ENCODE assay signal across 1 cellular context in the genomic region with DNA sequence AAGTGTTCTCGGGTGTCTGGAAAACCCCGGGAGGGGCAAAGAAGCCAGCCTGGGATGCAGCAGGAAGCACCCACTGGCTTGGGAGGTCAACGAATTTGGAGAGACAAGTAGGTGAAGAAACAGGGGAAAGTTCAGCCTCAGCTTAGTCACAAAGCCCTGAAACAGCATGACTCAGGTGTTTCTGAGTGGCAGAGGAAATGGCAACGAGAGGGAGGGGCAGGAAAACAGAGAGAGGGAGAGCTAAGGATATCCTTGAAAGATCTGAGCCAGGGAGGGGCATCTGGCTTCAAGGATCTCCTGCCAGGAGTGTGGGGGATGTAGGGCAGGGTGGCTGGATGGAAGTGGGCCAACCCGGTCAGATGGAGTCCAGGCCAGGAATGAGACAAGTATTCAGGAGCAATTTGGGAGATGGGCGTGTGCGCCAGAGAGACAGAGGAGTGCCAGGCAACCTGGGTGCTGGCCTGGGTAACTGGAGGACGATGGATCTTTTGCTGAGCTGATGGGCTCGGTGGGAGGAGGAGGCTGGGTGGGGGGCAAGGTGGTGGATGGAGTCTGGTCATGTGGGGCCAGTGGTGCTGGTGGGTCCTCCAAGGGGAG.
A peak's percentile ranks its signal among the peaks of the same experiment; 100 is the strongest.
TF ChIP-seq lines count a peak whose summit lies in the region.

No MANE protein-coding gene starts in this region.

TF ChIP-seq in HepG2, 621 proteins besides CTCF, POLR2A, EP300 and RAD21 (continued from another document and continues in another):
- TF ChIP-seq ARHGAP35 (CRISPR knock-in tag; IDR thresholded peaks at IDR 0.05; ENCODE audit: borderline replicate concordance) (0 out of 2 replicates have a peak, but pooled peaks have one; percentile 48), PAX8 (CRISPR knock-in tag; IDR thresholded peaks at IDR 0.05; ENCODE audit: borderline replicate concordance) (0 out of 2 replicates have a peak, but pooled peaks have one; percentile 23), TMF1 (CRISPR knock-in tag; IDR thresholded peaks at IDR 0.05; ENCODE audit: low read depth) (no peak), PHF8 (CRISPR knock-in tag; IDR thresholded peaks at IDR 0.05) (0 out of 2 replicates have a peak, but pooled peaks have one; percentile 21), NCOR1 (IDR thresholded peaks at IDR 0.05; ENCODE audit: borderline replicate concordance, low read length) (peak; percentile 51; the same call in 1 of the 2 replicates), TARDBP (CRISPR knock-in tag; IDR thresholded peaks at IDR 0.05) (no peak), TBL1XR1 (IDR thresholded peaks at IDR 0.05; ENCODE audit: borderline replicate concordance, low read length, partially characterized antibody) (peak; percentile 20), ZBTB1 (CRISPR knock-in tag; IDR thresholded peaks at IDR 0.05; ENCODE audit: borderline replicate concordance) (no peak), KLF12 (CRISPR knock-in tag; IDR thresholded peaks at IDR 0.05; ENCODE audit: borderline replicate concordance) (no peak), PHF5A (CRISPR knock-in tag; IDR thresholded peaks at IDR 0.05; ENCODE audit: low read depth, unreplicated experiment) (no peak), SIX1 (CRISPR knock-in tag; IDR thresholded peaks at IDR 0.05; ENCODE audit: borderline replicate concordance) (peak; percentile 45; the same call in 1 of the 2 replicates), THAP11 (CRISPR knock-in tag; IDR thresholded peaks at IDR 0.05) (peak; percentile 68), ZMAT5 (CRISPR knock-in tag; IDR thresholded peaks at IDR 0.05; ENCODE audit: borderline replicate concordance, low read depth) (no peak), LCORL (IDR thresholded peaks at IDR 0.05) (0 out of 2 replicates have a peak, but pooled peaks have one; percentile 30), LCORL (CRISPR knock-in tag; IDR thresholded peaks at IDR 0.05) (peak; percentile 94), SP5 (CRISPR knock-in tag; IDR thresholded peaks at IDR 0.05; ENCODE audit: borderline replicate concordance, low read depth) (peak; percentile 82), FOXJ3 (CRISPR knock-in tag; IDR thresholded peaks at IDR 0.05; ENCODE audit: borderline replicate concordance) (no peak), HNF4A (CRISPR knock-in tag; IDR thresholded peaks at IDR 0.05) (peak; percentile 76), THRA (CRISPR knock-in tag; IDR thresholded peaks at IDR 0.05; ENCODE audit: borderline replicate concordance) (peak; percentile 46; the same call in 1 of the 2 replicates), FOSL2 (CRISPR knock-in tag; IDR thresholded peaks at IDR 0.05) (peak; percentile 93), ZNF580 (CRISPR knock-in tag; IDR thresholded peaks at IDR 0.05; ENCODE audit: borderline replicate concordance, low read depth) (peak; percentile 80; the same call in 1 of the 2 replicates), ELF1 (CRISPR knock-in tag; IDR thresholded peaks at IDR 0.05) (peak; percentile 28; the same call in 1 of the 2 replicates), MED13 (CRISPR knock-in tag; IDR thresholded peaks at IDR 0.05) (peak; percentile 87), CREBL2 (CRISPR knock-in tag; IDR thresholded peaks at IDR 0.05; ENCODE audit: borderline replicate concordance) (peak; percentile 69; the same call in 1 of the 2 replicates), AFF4 (CRISPR knock-in tag; IDR thresholded peaks at IDR 0.05) (peak; percentile 28; the same call in 1 of the 2 replicates)
- TF ChIP-seq, protein P1, sequence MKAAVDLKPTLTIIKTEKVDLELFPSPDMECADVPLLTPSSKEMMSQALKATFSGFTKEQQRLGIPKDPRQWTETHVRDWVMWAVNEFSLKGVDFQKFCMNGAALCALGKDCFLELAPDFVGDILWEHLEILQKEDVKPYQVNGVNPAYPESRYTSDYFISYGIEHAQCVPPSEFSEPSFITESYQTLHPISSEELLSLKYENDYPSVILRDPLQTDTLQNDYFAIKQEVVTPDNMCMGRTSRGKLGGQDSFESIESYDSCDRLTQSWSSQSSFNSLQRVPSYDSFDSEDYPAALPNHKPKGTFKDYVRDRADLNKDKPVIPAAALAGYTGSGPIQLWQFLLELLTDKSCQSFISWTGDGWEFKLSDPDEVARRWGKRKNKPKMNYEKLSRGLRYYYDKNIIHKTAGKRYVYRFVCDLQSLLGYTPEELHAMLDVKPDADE (CRISPR knock-in tag; IDR thresholded peaks at IDR 0.05): no peak
- TF ChIP-seq, protein P2, sequence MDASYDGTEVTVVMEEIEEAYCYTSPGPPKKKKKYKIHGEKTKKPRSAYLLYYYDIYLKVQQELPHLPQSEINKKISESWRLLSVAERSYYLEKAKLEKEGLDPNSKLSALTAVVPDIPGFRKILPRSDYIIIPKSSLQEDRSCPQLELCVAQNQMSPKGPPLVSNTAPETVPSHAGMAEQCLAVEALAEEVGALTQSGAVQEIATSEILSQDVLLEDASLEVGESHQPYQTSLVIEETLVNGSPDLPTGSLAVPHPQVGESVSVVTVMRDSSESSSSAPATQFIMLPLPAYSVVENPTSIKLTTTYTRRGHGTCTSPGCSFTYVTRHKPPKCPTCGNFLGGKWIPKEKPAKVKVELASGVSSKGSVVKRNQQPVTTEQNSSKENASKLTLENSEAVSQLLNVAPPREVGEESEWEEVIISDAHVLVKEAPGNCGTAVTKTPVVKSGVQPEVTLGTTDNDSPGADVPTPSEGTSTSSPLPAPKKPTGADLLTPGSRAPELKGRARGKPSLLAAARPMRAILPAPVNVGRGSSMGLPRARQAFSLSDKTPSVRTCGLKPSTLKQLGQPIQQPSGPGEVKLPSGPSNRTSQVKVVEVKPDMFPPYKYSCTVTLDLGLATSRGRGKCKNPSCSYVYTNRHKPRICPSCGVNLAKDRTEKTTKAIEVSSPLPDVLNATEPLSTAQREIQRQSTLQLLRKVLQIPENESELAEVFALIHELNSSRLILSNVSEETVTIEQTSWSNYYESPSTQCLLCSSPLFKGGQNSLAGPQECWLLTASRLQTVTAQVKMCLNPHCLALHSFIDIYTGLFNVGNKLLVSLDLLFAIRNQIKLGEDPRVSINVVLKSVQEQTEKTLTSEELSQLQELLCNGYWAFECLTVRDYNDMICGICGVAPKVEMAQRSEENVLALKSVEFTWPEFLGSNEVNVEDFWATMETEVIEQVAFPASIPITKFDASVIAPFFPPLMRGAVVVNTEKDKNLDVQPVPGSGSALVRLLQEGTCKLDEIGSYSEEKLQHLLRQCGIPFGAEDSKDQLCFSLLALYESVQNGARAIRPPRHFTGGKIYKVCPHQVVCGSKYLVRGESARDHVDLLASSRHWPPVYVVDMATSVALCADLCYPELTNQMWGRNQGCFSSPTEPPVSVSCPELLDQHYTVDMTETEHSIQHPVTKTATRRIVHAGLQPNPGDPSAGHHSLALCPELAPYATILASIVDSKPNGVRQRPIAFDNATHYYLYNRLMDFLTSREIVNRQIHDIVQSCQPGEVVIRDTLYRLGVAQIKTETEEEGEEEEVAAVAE (CRISPR knock-in tag; IDR thresholded peaks at IDR 0.05; ENCODE audit: borderline replicate concordance): peak; percentile 72; the same call in 1 of the 2 replicates
- TF ChIP-seq, protein P3, sequence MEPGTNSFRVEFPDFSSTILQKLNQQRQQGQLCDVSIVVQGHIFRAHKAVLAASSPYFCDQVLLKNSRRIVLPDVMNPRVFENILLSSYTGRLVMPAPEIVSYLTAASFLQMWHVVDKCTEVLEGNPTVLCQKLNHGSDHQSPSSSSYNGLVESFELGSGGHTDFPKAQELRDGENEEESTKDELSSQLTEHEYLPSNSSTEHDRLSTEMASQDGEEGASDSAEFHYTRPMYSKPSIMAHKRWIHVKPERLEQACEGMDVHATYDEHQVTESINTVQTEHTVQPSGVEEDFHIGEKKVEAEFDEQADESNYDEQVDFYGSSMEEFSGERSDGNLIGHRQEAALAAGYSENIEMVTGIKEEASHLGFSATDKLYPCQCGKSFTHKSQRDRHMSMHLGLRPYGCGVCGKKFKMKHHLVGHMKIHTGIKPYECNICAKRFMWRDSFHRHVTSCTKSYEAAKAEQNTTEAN (CRISPR knock-in tag; conservative IDR thresholded peaks at IDR 0.05): 0 out of 2 replicates have a peak, but pooled peaks have one; percentile 37
- TF ChIP-seq, protein P4, sequence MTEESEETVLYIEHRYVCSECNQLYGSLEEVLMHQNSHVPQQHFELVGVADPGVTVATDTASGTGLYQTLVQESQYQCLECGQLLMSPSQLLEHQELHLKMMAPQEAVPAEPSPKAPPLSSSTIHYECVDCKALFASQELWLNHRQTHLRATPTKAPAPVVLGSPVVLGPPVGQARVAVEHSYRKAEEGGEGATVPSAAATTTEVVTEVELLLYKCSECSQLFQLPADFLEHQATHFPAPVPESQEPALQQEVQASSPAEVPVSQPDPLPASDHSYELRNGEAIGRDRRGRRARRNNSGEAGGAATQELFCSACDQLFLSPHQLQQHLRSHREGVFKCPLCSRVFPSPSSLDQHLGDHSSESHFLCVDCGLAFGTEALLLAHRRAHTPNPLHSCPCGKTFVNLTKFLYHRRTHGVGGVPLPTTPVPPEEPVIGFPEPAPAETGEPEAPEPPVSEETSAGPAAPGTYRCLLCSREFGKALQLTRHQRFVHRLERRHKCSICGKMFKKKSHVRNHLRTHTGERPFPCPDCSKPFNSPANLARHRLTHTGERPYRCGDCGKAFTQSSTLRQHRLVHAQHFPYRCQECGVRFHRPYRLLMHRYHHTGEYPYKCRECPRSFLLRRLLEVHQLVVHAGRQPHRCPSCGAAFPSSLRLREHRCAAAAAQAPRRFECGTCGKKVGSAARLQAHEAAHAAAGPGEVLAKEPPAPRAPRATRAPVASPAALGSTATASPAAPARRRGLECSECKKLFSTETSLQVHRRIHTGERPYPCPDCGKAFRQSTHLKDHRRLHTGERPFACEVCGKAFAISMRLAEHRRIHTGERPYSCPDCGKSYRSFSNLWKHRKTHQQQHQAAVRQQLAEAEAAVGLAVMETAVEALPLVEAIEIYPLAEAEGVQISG (CRISPR knock-in tag; IDR thresholded peaks at IDR 0.05): peak; percentile 58; the same call in 1 of the 2 replicates
- TF ChIP-seq, protein P5, sequence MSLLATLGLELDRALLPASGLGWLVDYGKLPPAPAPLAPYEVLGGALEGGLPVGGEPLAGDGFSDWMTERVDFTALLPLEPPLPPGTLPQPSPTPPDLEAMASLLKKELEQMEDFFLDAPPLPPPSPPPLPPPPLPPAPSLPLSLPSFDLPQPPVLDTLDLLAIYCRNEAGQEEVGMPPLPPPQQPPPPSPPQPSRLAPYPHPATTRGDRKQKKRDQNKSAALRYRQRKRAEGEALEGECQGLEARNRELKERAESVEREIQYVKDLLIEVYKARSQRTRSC (CRISPR knock-in tag; IDR thresholded peaks at IDR 0.05; ENCODE audit: low read depth): no peak
- TF ChIP-seq, protein P6, sequence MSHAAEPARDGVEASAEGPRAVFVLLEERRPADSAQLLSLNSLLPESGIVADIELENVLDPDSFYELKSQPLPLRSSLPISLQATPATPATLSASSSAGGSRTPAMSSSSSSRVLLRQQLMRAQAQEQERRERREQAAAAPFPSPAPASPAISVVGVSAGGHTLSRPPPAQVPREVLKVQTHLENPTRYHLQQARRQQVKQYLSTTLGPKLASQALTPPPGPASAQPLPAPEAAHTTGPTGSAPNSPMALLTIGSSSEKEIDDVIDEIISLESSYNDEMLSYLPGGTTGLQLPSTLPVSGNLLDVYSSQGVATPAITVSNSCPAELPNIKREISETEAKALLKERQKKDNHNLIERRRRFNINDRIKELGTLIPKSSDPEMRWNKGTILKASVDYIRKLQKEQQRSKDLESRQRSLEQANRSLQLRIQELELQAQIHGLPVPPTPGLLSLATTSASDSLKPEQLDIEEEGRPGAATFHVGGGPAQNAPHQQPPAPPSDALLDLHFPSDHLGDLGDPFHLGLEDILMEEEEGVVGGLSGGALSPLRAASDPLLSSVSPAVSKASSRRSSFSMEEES (CRISPR knock-in tag; IDR thresholded peaks at IDR 0.05): peak; percentile 47
